ENCODE assay signal across 8 cellular contexts in genomic region chr19:16197188-16197621, GRCh38. TPM values are rescaled to one million over a fixed set of nuclear protein-coding genes. Genes with fewer than 3 reads are reported as not detected.
DNase-seq lines count a peak whose midpoint lies in the region; ATAC-seq and TF ChIP-seq lines count a peak whose summit lies in the region.

No MANE protein-coding gene starts in this region.

- H3K9me3 Mint-ChIP-seq in activated CD4-positive, alpha-beta T cell treated with anti-CD3 and anti-CD28 coated beads, Interleukin-2, amount 10 ng/mL, durations not matched to agents 7 days and 5 days: no peaks in the 10 kb centered on the region

- H3K27ac ChIP-seq in SU-DHL-6 (ENCODE audit: low read depth, low read length): peak overlapping the region; percentile 64
- H3K27ac ChIP-seq in esophagus squamous epithelium: peak overlapping the region; percentile 77 to 90 (median 81)
- peak overlapping the region; percentile 89 for H3K27ac ChIP-seq in psoas muscle

- no peaks in the 10 kb centered on the region for H3K9me2 ChIP-seq in SU-DHL-6 (replicated peaks; ENCODE audit: insufficient read depth, low read length)

- ATAC-seq in psoas muscle: peak in 2 of 4 donors; percentile 1 to 3

- no peaks in the 10 kb centered on the region for H4K20me1 ChIP-seq in SU-DHL-6 (ENCODE audit: low read depth, low read length)

- POLR2A ChIA-PET in activated CD4-positive, alpha-beta T cell treated with anti-CD3 and anti-CD28 coated beads, Interleukin-2, amount 10 ng/mL, durations not matched to agents 7 days and 5 days (lab: Charles Lee): interaction anchor here (1.2 kb wide), 1 partner anchor 12 kb away, joined by 6 read pairs; the partner anchor contains the start of gene FAM32A

- peaks cover 3% of the 10 kb centered on the region; the same call in 1 of the 2 replicates for H3F3A ChIP-seq in SU-DHL-6 (ENCODE audit: insufficient read depth)

- CTCF ChIA-PET in activated CD4-positive, alpha-beta T cell treated with anti-CD3 and anti-CD28 coated beads, Interleukin-2, amount 10 ng/mL, durations not matched to agents 7 days and 5 days (lab: Charles Lee): interaction anchor here (0.8 to 1.4 kb wide), 4 partner anchors 12 to 189 kb away, joined by 3 to 6 read pairs (median 4); partner anchors contain the start of gene FAM32A

- intact Hi-C loops in esophagus squamous epithelium (cut with DNase I) (no loop called here), psoas muscle (cut with DNase I) (loop anchor here in 1 of 2 donors (2.0 kb wide), 1 partner anchor 86 kb away; the partner anchor contains the start of gene RAB8A)

- no peak for TF ChIP-seq CTCF in SU-DHL-6 (IDR thresholded peaks at IDR 0.05; ENCODE audit: insufficient read depth, low read length, poor library complexity, severe bottlenecking)
- no peak for TF ChIP-seq CTCF in esophagus squamous epithelium (IDR thresholded peaks at IDR 0.05)
- TF ChIP-seq CTCF in psoas muscle (IDR thresholded peaks at IDR 0.05): no peak

- H3K4me2 ChIP-seq in SU-DHL-6 (ENCODE audit: low read depth, low read length, poor library complexity, severe bottlenecking): peak overlapping the region; percentile 98

- H2AFZ ChIP-seq in SU-DHL-6 (ENCODE audit: low read depth, low read length, severe bottlenecking): peak overlapping the region; percentile 16

- no peak for DNase-seq in activated CD4-positive, alpha-beta T cell treated with anti-CD3 and anti-CD28 coated beads, Interleukin-2, amount 10 ng/mL, durations not matched to agents 7 days and 5 days
- no peak for DNase-seq in activated CD4-positive, alpha-beta T cell treated with anti-CD3 and anti-CD28 coated beads, Interleukin-2, amount 50 U/mL, for 48 hours
- DNase-seq in esophagus squamous epithelium (lab: John Stamatoyannopoulos, UW) (no peak), psoas muscle (no peak), NCI-H146 (lab: John Stamatoyannopoulos, UW) (no peak), NCI-H524 (lab: John Stamatoyannopoulos, UW) (no peak), AML-193 (lab: John Stamatoyannopoulos, UW) (no peak)

- H3K27me3 ChIP-seq in SU-DHL-6 (ENCODE audit: low read length): no peaks in the 10 kb centered on the region
- no peaks in the 10 kb centered on the region for H3K27me3 ChIP-seq in esophagus squamous epithelium
- H3K27me3 ChIP-seq in psoas muscle (ENCODE audit: insufficient read depth in 3 of 3, low read length in 2 of 3): no peaks in the 10 kb centered on the region

- H3K9me3 ChIP-seq in SU-DHL-6 (ENCODE audit: insufficient read depth, low read length) (no peaks in the 10 kb centered on the region), esophagus squamous epithelium (no peaks in the 10 kb centered on the region), psoas muscle (no peaks in the 10 kb centered on the region)

- H3K4me3 ChIP-seq in SU-DHL-6 (ENCODE audit: insufficient read depth, low read length, poor library complexity, severe bottlenecking) (peak overlapping the region; percentile 82), esophagus squamous epithelium (peak overlapping the region in 3 of 4 donors; percentile 62 to 100 (median 74)), psoas muscle (peak overlapping the region; percentile 100)

- H3K4me1 ChIP-seq in esophagus squamous epithelium (peaks cover 16 to 43% (median 21%) of the 10 kb centered on the region in 3 donors), psoas muscle (peaks cover 27% of the 10 kb centered on the region)

- H3K9ac ChIP-seq in SU-DHL-6 (ENCODE audit: low read length): peak overlapping the region; percentile 83

- H3K27ac Mint-ChIP-seq in activated CD4-positive, alpha-beta T cell treated with anti-CD3 and anti-CD28 coated beads, Interleukin-2, amount 10 ng/mL, durations not matched to agents 7 days and 5 days: peak overlapping the region; percentile 92

- H3K4me1 Mint-ChIP-seq in activated CD4-positive, alpha-beta T cell treated with anti-CD3 and anti-CD28 coated beads, Interleukin-2, amount 10 ng/mL, durations not matched to agents 7 days and 5 days: peaks cover 40% of the 10 kb centered on the region

- H3K79me2 ChIP-seq in SU-DHL-6 (ENCODE audit: insufficient read depth, low read length): peaks cover 29% of the 10 kb centered on the region

- peaks cover 30% of the 10 kb centered on the region for H3K36me3 Mint-ChIP-seq in activated CD4-positive, alpha-beta T cell treated with anti-CD3 and anti-CD28 coated beads, Interleukin-2, amount 10 ng/mL, durations not matched to agents 7 days and 5 days (ENCODE audit: low read depth)

- 6 to 14% methylated on average over 2 of the region's 2 CpGs for WGBS in esophagus squamous epithelium, 2 donors
- whole genome bisulfite sequencing in psoas muscle, 3 donors: 17 to 34% (median 23%) methylated on average over 2 of the region's 2 CpGs

- H3K36me3 ChIP-seq in SU-DHL-6 (ENCODE audit: low read length): no peaks in the 10 kb centered on the region
- H3K36me3 ChIP-seq in esophagus squamous epithelium: peaks cover 0 to 34% (median 0%) of the 10 kb centered on the region in 3 donors
- H3K36me3 ChIP-seq in psoas muscle (ENCODE audit: insufficient read depth in 1 of 2, low read depth in 1 of 2): peaks cover 0 to 31% of the 10 kb centered on the region in 2 donors

- no peaks in the 10 kb centered on the region for H3K27me3 Mint-ChIP-seq in activated CD4-positive, alpha-beta T cell treated with anti-CD3 and anti-CD28 coated beads, Interleukin-2, amount 10 ng/mL, durations not matched to agents 7 days and 5 days

- TF ChIP-seq POLR2A in esophagus squamous epithelium (IDR thresholded peaks at IDR 0.05): no peak

- H3K4me3 Mint-ChIP-seq in activated CD4-positive, alpha-beta T cell treated with anti-CD3 and anti-CD28 coated beads, Interleukin-2, amount 10 ng/mL, durations not matched to agents 7 days and 5 days: peak overlapping the region; percentile 93

RNA-seq across cellular contexts. Expression of gene AP1M1, which starts 0.5 kb away (rescaled TPM):
- total RNA-seq in activated CD4-positive, alpha-beta T cell treated with anti-CD3 and anti-CD28 coated beads, Interleukin-2, amount 10 ng/mL, durations not matched to agents 7 days and 5 days: 100 to 1,000 TPM; 129 to 150 TPM
- total RNA-seq in esophagus squamous epithelium: 10 to 100 TPM; 39.3 to 64.6 (median 46.8) TPM
- total RNA-seq in psoas muscle: 10 to 100 TPM; 40.5 to 51.5 (median 45.2) TPM
- polyA plus RNA-seq in psoas muscle: 100 to 1,000 TPM in 1 of 3 donors, 10 to 100 TPM in 2; 51.0 to 102 (median 57.7) TPM

RNA-seq across cellular contexts. Expression of gene FAM32A, which starts 12.0 kb away (rescaled TPM):
- total RNA-seq in activated CD4-positive, alpha-beta T cell treated with anti-CD3 and anti-CD28 coated beads, Interleukin-2, amount 10 ng/mL, durations not matched to agents 7 days and 5 days: 10 to 100 TPM; 64.1 to 76.8 TPM
- total RNA-seq in esophagus squamous epithelium (10 to 100 TPM; 53.5 to 97.4 (median 70.8) TPM), psoas muscle (10 to 100 TPM; 26.3 to 44.2 (median 30.8) TPM)
- polyA plus RNA-seq in psoas muscle: 100 to 1,000 TPM in 1 of 3 donors, 10 to 100 TPM in 2; 49.3 to 133 (median 75.7) TPM

RNA-seq across cellular contexts. Expression of gene CIB3, which starts 23.9 kb away (rescaled TPM):
- total RNA-seq in activated CD4-positive, alpha-beta T cell treated with anti-CD3 and anti-CD28 coated beads, Interleukin-2, amount 10 ng/mL, durations not matched to agents 7 days and 5 days: not detected
- not detected for total RNA-seq in esophagus squamous epithelium
- not detected for total RNA-seq in psoas muscle
- not detected for polyA plus RNA-seq in psoas muscle

RNA-seq across cellular contexts. Expression of gene HSH2D, which starts 53.7 kb away (rescaled TPM):
- total RNA-seq in activated CD4-positive, alpha-beta T cell treated with anti-CD3 and anti-CD28 coated beads, Interleukin-2, amount 10 ng/mL, durations not matched to agents 7 days and 5 days: 10 to 100 TPM; 70.7 to 76.9 TPM
- total RNA-seq in esophagus squamous epithelium (1 to 10 TPM in 1 of 4 donors, under 1 TPM in 2, not detected in 1; 0.31 to 1.1 (median 0.41) TPM), psoas muscle (under 1 TPM in 3 of 4 donors, not detected in 1; 0.12 to 0.30 (median 0.17) TPM)
- under 1 TPM in 2 of 3 donors, not detected in 1; 0.10 to 0.12 TPM for polyA plus RNA-seq in psoas muscle
